In genomic region chrX:103372886-103373285, GRCh38 we compare ENCODE assay signal across 20 cellular contexts. TPM values are rescaled to one million over a fixed set of nuclear protein-coding genes. Genes with fewer than 3 reads are reported as not detected.
A peak's percentile ranks its signal among the peaks of the same experiment; 100 is the strongest.
DNase-seq lines count a peak whose midpoint lies in the region; ATAC-seq, FAIRE-seq and TF ChIP-seq lines count a peak whose summit lies in the region.
"Had no signal": no experiment of that assay in that cellular context is flagged by ENCODE, and none has a peak within 500 bp of the region (broad histone marks: within the 10 kb centered on the region; RNA-seq: fewer than 3 reads in every experiment).

No MANE protein-coding gene starts in this region.

- CTCF ChIA-PET in A549 (lab: Yijun Ruan, JAX), result interaction anchor here (1.0 kb wide), 1 partner anchor 12 kb away, joined by 4 read pairs; no protein-coding TSS in a partner anchor

- TF ChIP-seq POLR2A in A549 (IDR thresholded peaks at IDR 0.05; ENCODE audit: low read length), result no peak

- H3K9ac ChIP-seq in GM23248 (no peak overlapping the region), skeletal muscle satellite cell (ENCODE audit: low read depth, low read length) (peak overlapping the region; percentile 43)

- no peaks in the 10 kb centered on the region for H3K27me3 ChIP-seq in GM23248 (replicated peaks; ENCODE audit: insufficient read depth)
- H3K27me3 ChIP-seq in RWPE2 (ENCODE audit: insufficient read depth, poor library complexity, severe bottlenecking), result no peaks in the 10 kb centered on the region
- H3K27me3 ChIP-seq in skeletal muscle satellite cell (ENCODE audit: control insufficient read depth, insufficient read depth, low read length), result no peaks in the 10 kb centered on the region
- H3K27me3 ChIP-seq in aorta (ENCODE audit: control insufficient read depth in 1 of 2, insufficient read depth in 2 of 2, low read length in 1 of 2), result no peaks in the 10 kb centered on the region
- H3K27me3 ChIP-seq: BE2C had no signal

- TF ChIP-seq EP300 in A549 (IDR thresholded peaks at IDR 0.05), result no peak

- TF ChIP-seq RAD21 in A549 (conservative IDR thresholded peaks at IDR 0.05 in 1 of 2, IDR thresholded peaks at IDR 0.05 in 1 of 2), result no peak

- no peaks in the 10 kb centered on the region for H3K9me2 ChIP-seq in GM23248 (ENCODE audit: insufficient read depth)

- no peaks in the 10 kb centered on the region for H3K9me3 ChIP-seq in A549
- no peaks in the 10 kb centered on the region for H3K9me3 ChIP-seq in GM23248 (ENCODE audit: low read depth)
- H3K9me3 ChIP-seq in RWPE2 (ENCODE audit: severe bottlenecking), result no peaks in the 10 kb centered on the region
- H3K9me3 ChIP-seq in skeletal muscle satellite cell (replicated peaks; ENCODE audit: low read length), result no peaks in the 10 kb centered on the region
- no peaks in the 10 kb centered on the region for H3K9me3 ChIP-seq in aorta (ENCODE audit: control insufficient read depth, low read length)
- H3K9me3 ChIP-seq: BE2C, Caco-2 had no signal

- peaks cover 29% of the 10 kb centered on the region for H3K4me1 ChIP-seq in A549
- peaks cover 21% of the 10 kb centered on the region for H3K4me1 ChIP-seq in GM23248 (ENCODE audit: insufficient read depth)
- H3K4me1 ChIP-seq in RWPE2 (ENCODE audit: insufficient read depth, poor library complexity, severe bottlenecking), result peaks cover 20% of the 10 kb centered on the region
- H3K4me1 ChIP-seq in skeletal muscle satellite cell (ENCODE audit: control insufficient read depth, insufficient read depth, low read length), result peaks cover 31% of the 10 kb centered on the region
- H3K4me1 ChIP-seq in aorta (ENCODE audit: control insufficient read depth in 1 of 2, insufficient read depth in 2 of 2, low read length in 2 of 2), result no peaks in the 10 kb centered on the region
- H3K4me1 ChIP-seq: BE2C had no signal

- no peaks in the 10 kb centered on the region for H3K36me3 ChIP-seq in GM23248 (ENCODE audit: low read depth)
- peaks cover 3% of the 10 kb centered on the region for H3K36me3 ChIP-seq in RWPE2 (ENCODE audit: low read depth)
- peaks cover 6% of the 10 kb centered on the region for H3K36me3 ChIP-seq in skeletal muscle satellite cell (ENCODE audit: insufficient read depth, low read length)
- no peaks in the 10 kb centered on the region for H3K36me3 ChIP-seq in aorta (ENCODE audit: control insufficient read depth in 1 of 2, insufficient read depth in 2 of 2, low read length in 1 of 2)

- H2AFZ ChIP-seq in GM23248, result 0 out of 2 replicates have a peak overlapping the region, but pooled peaks have one; percentile 69

- TF ChIP-seq CTCF in A549 (IDR thresholded peaks at IDR 0.05), result no peak
- no peak for TF ChIP-seq CTCF in RWPE2 (IDR thresholded peaks at IDR 0.05; ENCODE audit: poor library complexity, severe bottlenecking)

- DNase-seq in A549 (ENCODE audit: low read depth in 1 of 2, low spot score in 1 of 2), result no peak
- DNase-seq in GM23248, result no peak
- DNase-seq in RWPE2 (ENCODE audit: low spot score), result no peak
- DNase-seq in aorta, result no peak
- DNase-seq: 8988T; ACHN; BE2C; C1 segment of cervical spinal cord; Caco-2; CD4-positive, alpha-beta T cell; GDM1; HFFc6; KBM-7 had no signal

- no peak overlapping the region for H3K4me3 ChIP-seq in A549
- H3K4me3 ChIP-seq in GM23248, result no peak overlapping the region
- H3K4me3 ChIP-seq in RWPE2 (ENCODE audit: severe bottlenecking), result no peak overlapping the region
- no peak overlapping the region for H3K4me3 ChIP-seq in skeletal muscle satellite cell (ENCODE audit: low read length)
- H3K4me3 ChIP-seq in aorta (ENCODE audit: low read length in 2 of 2), result no peak overlapping the region

- in situ Hi-C loops in GM23248 (cut with MboI), result no loop called here

- H4K20me1 ChIP-seq in GM23248 (ENCODE audit: insufficient read depth), result no peaks in the 10 kb centered on the region

- intact Hi-C loops in aorta (cut with DNase I), result no loop called here

- peaks cover 19% of the 10 kb centered on the region; the same call in 1 of the 2 replicates for H3F3A ChIP-seq in GM23248 (ENCODE audit: insufficient read depth)

- POLR2A ChIA-PET in A549 (lab: Yijun Ruan, JAX), result no interaction called here

- H3K27ac ChIP-seq in A549 (peak overlapping the region; percentile 49 to 61; a peak in 3 of 6 replicates), GM23248 (peak overlapping the region; percentile 81; the same call in 1 of the 2 replicates), RWPE2 (ENCODE audit: poor library complexity, severe bottlenecking) (peak overlapping the region; percentile 23), aorta (ENCODE audit: low read depth in 1 of 2, low read length in 2 of 2) (no peak overlapping the region)

- WGBS in A549 (ENCODE audit: missing lambda C conversion rate), result 81% methylated on average over 2 of the region's 2 CpGs
- WGBS in GM23248 (ENCODE audit: low coverage in 1 of 2, low lambda C conversion rate in 2 of 2, missing lambda C conversion rate in 2 of 2), 2 experiments, result 53 to 57% methylated on average over 2 of the region's 2 CpGs
- WGBS in aorta, 2 donors, result 49 to 80% methylated on average over 2 of the region's 2 CpGs

- ATAC-seq in A549, result no peak
- ATAC-seq in RWPE2 (ENCODE audit: low read depth), result no peak
- ATAC-seq in aorta (ENCODE audit: low FRiP score), result no peak
- no peak for ATAC-seq in HG03135 (IDR thresholded peaks at IDR 0.05; ENCODE audit: unreplicated experiment)
- no peak for ATAC-seq in GM18511 (IDR thresholded peaks at IDR 0.05; ENCODE audit: unreplicated experiment)

- FAIRE-seq in A549 (lab: Jason Lieb, UNC), result no peak
- FAIRE-seq: D721Med, GM12892, HepG2 had no signal

- peaks cover 12% of the 10 kb centered on the region for H3K79me2 ChIP-seq in GM23248 (ENCODE audit: insufficient read depth)

- peak overlapping the region; percentile 62; the same call in 2 of the 3 replicates for H3K4me2 ChIP-seq in A549
- no peak overlapping the region for H3K4me2 ChIP-seq in GM23248 (ENCODE audit: unreplicated experiment)
- no peak overlapping the region for H3K4me2 ChIP-seq in skeletal muscle satellite cell (ENCODE audit: low read length)

TF ChIP-seq in A549, 52 proteins besides CTCF, POLR2A, EP300 and RAD21:
- TF ChIP-seq BHLHE40 (IDR thresholded peaks at IDR 0.05; ENCODE audit: low read depth, low read length) (no peak), ZNF302 (CRISPR knock-in tag; IDR thresholded peaks at IDR 0.05) (no peak)

RNA-seq across cellular contexts. Expression of gene BEX3, which starts 3.5 kb away (rescaled TPM):
- polyA plus RNA-seq in A549 (2011; rRNA removed) (328 and 404 TPM in 2 replicates), A549 (2017; fragmentation: RNase III; extraction: RNeasy Plus Mini Kit Qiagen cat#74134 plus additional on column Dnase treatment) (313 to 391 TPM (median 382 TPM) in 3 replicates), GM23248 (2016; fragmentation: Nextera tagmentation; extraction: Ambion mirVana) (300 and 313 TPM in 2 replicates), aorta (100 to 1,000 TPM; 201 to 237 TPM)
- polyA plus RNA-seq in A549 (2012; cell fraction: cytosol; rRNA removed), result 213 and 310 TPM in 2 replicates
- 75.6 and 127 TPM in 2 replicates for polyA plus RNA-seq in A549 (2012; cell fraction: nucleus; rRNA removed)
- polyA minus RNA-seq in A549 (2011; rRNA and poly(A)+ RNA removed), result 41.8 and 47.2 TPM in 2 replicates
- total RNA-seq in GM23248 (2014; rRNA removed; shearing (Covaris generic)), result 129 and 154 TPM in 2 replicates
- total RNA-seq in skeletal muscle satellite cell (2012; rRNA removed), result 144 and 217 TPM in 2 replicates
- total RNA-seq in aorta, result 10 to 100 TPM; 64.8 to 83.7 TPM

RNA-seq across cellular contexts. Expression of gene TCEAL9, which starts 16.6 kb away (rescaled TPM):
- 39.2 and 83.7 TPM in 2 replicates for polyA plus RNA-seq in A549 (2011; rRNA removed)
- polyA plus RNA-seq in A549 (2012; cell fraction: cytosol; rRNA removed), result 14.9 and 22.4 TPM in 2 replicates
- 3.3 and 5.1 TPM in 2 replicates for polyA plus RNA-seq in A549 (2012; cell fraction: nucleus; rRNA removed)
- polyA plus RNA-seq in A549 (2017; fragmentation: RNase III; extraction: RNeasy Plus Mini Kit Qiagen cat#74134 plus additional on column Dnase treatment), result 124 to 153 TPM (median 143 TPM) in 3 replicates
- 3.5 and 3.8 TPM in 2 replicates for polyA minus RNA-seq in A549 (2011; rRNA and poly(A)+ RNA removed)
- total RNA-seq in GM23248 (2014; rRNA removed; shearing (Covaris generic)), result 86.4 and 107 TPM in 2 replicates
- 188 and 192 TPM in 2 replicates for polyA plus RNA-seq in GM23248 (2016; fragmentation: Nextera tagmentation; extraction: Ambion mirVana)
- total RNA-seq in skeletal muscle satellite cell (2012; rRNA removed), result 118 and 139 TPM in 2 replicates
- total RNA-seq in aorta, result 10 to 100 TPM; 53.2 to 55.3 TPM
- 100 to 1,000 TPM; 178 to 199 TPM for polyA plus RNA-seq in aorta
- total RNA-seq: CD4-positive, alpha-beta T cell had no signal

RNA-seq across cellular contexts. Expression of gene TCEAL7, which starts 42.8 kb away (rescaled TPM):
- polyA plus RNA-seq in A549 (2011; rRNA removed), result not detected in 2 replicates
- not detected in 2 replicates for polyA plus RNA-seq in A549 (2012; cell fraction: cytosol; rRNA removed)
- not detected in 2 replicates for polyA plus RNA-seq in A549 (2012; cell fraction: nucleus; rRNA removed)
- polyA plus RNA-seq in A549 (2017; fragmentation: RNase III; extraction: RNeasy Plus Mini Kit Qiagen cat#74134 plus additional on column Dnase treatment), result not detected in 3 replicates
- not detected in 2 replicates for polyA minus RNA-seq in A549 (2011; rRNA and poly(A)+ RNA removed)
- total RNA-seq in GM23248 (2014; rRNA removed; shearing (Covaris generic)), result 8.0 and 17.1 TPM in 2 replicates
- polyA plus RNA-seq in GM23248 (2016; fragmentation: Nextera tagmentation; extraction: Ambion mirVana), result 21.8 and 21.9 TPM in 2 replicates
- 39.3 and 45.4 TPM in 2 replicates for total RNA-seq in skeletal muscle satellite cell (2012; rRNA removed)
- total RNA-seq in aorta, result 10 to 100 TPM in 1 of 2 donors, 1 to 10 TPM in 1; 8.4 to 12.7 TPM
- polyA plus RNA-seq in aorta, result 10 to 100 TPM in 1 of 2 donors, 1 to 10 TPM in 1; 6.7 to 21.9 TPM
- total RNA-seq: Caco-2; CD4-positive, alpha-beta T cell; HepG2 had no signal
- polyA plus RNA-seq: HepG2, IgD-negative memory B cell had no signal

Comparison
In these comparisons a context has a peak if more than half of its experiments do, and no peak if none do; other contexts are left out.
1. H3K27ac ChIP-seq: peak in A549 (2 of 2), GM23248 (single experiment) and RWPE2 (single experiment); none in aorta (0 of 2).
2. RNA of gene TCEAL7, which starts 42.8 kb away (polyA plus RNA-seq): 21.8 to 21.9 TPM in GM23248 and 6.7 to 21.9 TPM in aorta; not detected in A549; every median in the first group is over 4 times any median in the second.